In the genomic region with DNA sequence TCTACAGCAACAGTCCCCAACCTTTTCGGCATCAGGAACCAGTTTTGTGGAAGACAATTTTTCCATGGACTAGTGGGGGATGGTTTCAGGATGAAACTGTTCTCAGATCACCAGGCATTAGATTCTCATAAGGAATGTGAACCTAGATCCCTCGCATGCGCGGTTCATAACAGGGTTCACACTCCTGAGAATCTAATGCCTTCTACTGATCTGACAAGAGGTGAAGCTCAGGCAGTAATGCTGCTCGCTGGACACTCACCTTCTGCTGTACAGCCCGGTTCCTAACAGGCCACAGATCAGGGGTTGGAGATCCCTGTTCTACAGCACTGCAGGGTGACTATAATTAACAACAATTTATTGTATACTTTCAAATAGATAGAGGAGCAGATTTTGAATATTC, we compare ENCODE assay signal across 16 cellular contexts. TPM values are rescaled to one million over a fixed set of nuclear protein-coding genes. Genes with fewer than 3 reads are reported as not detected.
DNase-seq lines count a peak whose midpoint lies in the region; ATAC-seq and TF ChIP-seq lines count a peak whose summit lies in the region.
"Had no signal": no experiment of that assay in that cellular context is flagged by ENCODE, and none has a peak within 500 bp of the region (broad histone marks: within the 10 kb centered on the region; RNA-seq: fewer than 3 reads in every experiment).

No MANE protein-coding gene starts in this region.

- H3K36me3 Mint-ChIP-seq in CD4-positive, CD25-positive, alpha-beta regulatory T cell: peaks cover 5% of the 10 kb centered on the region
- H3K36me3 Mint-ChIP-seq in WTC11: peaks cover 5% of the 10 kb centered on the region; the same call in 1 of the 2 replicates
- H3K36me3 Mint-ChIP-seq in memory B cell: peaks cover 8% of the 10 kb centered on the region

- CTCF ChIA-PET in WTC11 (lab: Charles Lee): interaction anchor here (0.7 kb wide), 1 partner anchor 121 kb away, joined by 3 read pairs; the partner anchor contains the start of gene RASL11A

- H3K4me1 Mint-ChIP-seq in CD4-positive, CD25-positive, alpha-beta regulatory T cell: peaks cover 61 to 86% (median 76%) of the 10 kb centered on the region in 4 donors
- H3K4me1 Mint-ChIP-seq in WTC11 (peaks cover 36% of the 10 kb centered on the region), memory B cell (peaks cover 62% of the 10 kb centered on the region)

- H3K27ac ChIP-seq in CD4-positive, CD25-positive, alpha-beta regulatory T cell (ENCODE audit: insufficient read depth, low read length, poor library complexity, severe bottlenecking): no peak overlapping the region
- H3K27ac ChIP-seq in DOHH2 (ENCODE audit: low read depth, low read length): no peak overlapping the region
- H3K27ac ChIP-seq in caudate nucleus (ENCODE audit: low read depth, low read length): no peak overlapping the region

- peaks cover 36% of the 10 kb centered on the region for H3K4me1 ChIP-seq in CD4-positive, CD25-positive, alpha-beta regulatory T cell (ENCODE audit: control insufficient read depth, insufficient read depth, low read length, poor library complexity, severe bottlenecking)
- H3K4me1 ChIP-seq in DOHH2 (ENCODE audit: control insufficient read depth, low read length): peaks cover 93% of the 10 kb centered on the region

- peaks cover 96% of the 10 kb centered on the region for H3K79me2 ChIP-seq in DOHH2 (ENCODE audit: control insufficient read depth, low read length)

- TF ChIP-seq CTCF in DOHH2 (IDR thresholded peaks at IDR 0.05; ENCODE audit: low read depth, low read length, poor library complexity, severe bottlenecking) (no peak), WTC11 (IDR thresholded peaks at IDR 0.05) (no peak)

- no peaks in the 10 kb centered on the region for H3K9me3 ChIP-seq in CD4-positive, CD25-positive, alpha-beta regulatory T cell (ENCODE audit: control insufficient read depth in 2 of 2, low read length in 2 of 2)
- H3K9me3 ChIP-seq in DOHH2 (ENCODE audit: control insufficient read depth, insufficient read depth, low read length): no peaks in the 10 kb centered on the region
- H3K9me3 ChIP-seq: MG63 had no signal

- peak overlapping the region; percentile 44 for H3K4me2 ChIP-seq in DOHH2 (ENCODE audit: low read length)

- ATAC-seq in CD4-positive, CD25-positive, alpha-beta regulatory T cell (ENCODE audit: low read depth in 2 of 2): no peak
- no peak for ATAC-seq in WTC11
- ATAC-seq in memory B cell (ENCODE audit: low read depth): no peak

- DNase-seq in CD4-positive, CD25-positive, alpha-beta regulatory T cell: no peak
- DNase-seq in WTC11 (ENCODE audit: low spot score) (no peak), memory B cell (ENCODE audit: low spot score in 2 of 2) (no peak), medulla oblongata (ENCODE audit: extremely low spot score) (no peak), caudate nucleus (lab: John Stamatoyannopoulos, UW) (no peak)
- DNase-seq in stimulated activated CD4-positive, alpha-beta T cell treated with anti-CD3 and anti-CD28 coated beads, Interleukin-15, amount 100 ng/mL, for 24 hours: no peak
- DNase-seq: CD4-positive, alpha-beta T cell; COR-L47; DMS79; MG63; NCI-H1417; NCI-H187; NCI-H446; NCI-H526; Right ventricle myocardium superior had no signal

- no peaks in the 10 kb centered on the region for H3K27me3 Mint-ChIP-seq in CD4-positive, CD25-positive, alpha-beta regulatory T cell
- H3K27me3 Mint-ChIP-seq in WTC11 (ENCODE audit: low read depth) (no peaks in the 10 kb centered on the region), memory B cell (no peaks in the 10 kb centered on the region)
- H3K27me3 Mint-ChIP-seq: CD4-positive, alpha-beta T cell had no signal

- H3K27ac Mint-ChIP-seq in CD4-positive, CD25-positive, alpha-beta regulatory T cell: peak overlapping the region in 2 of 3 donors; percentile 44 to 68
- H3K27ac Mint-ChIP-seq in WTC11: 0 out of 2 replicates have a peak overlapping the region, but pooled peaks have one; percentile 42
- H3K27ac Mint-ChIP-seq in memory B cell: peak overlapping the region; percentile 55
- H3K27ac Mint-ChIP-seq: CD4-positive, alpha-beta T cell had no signal

- POLR2A ChIA-PET in WTC11 (lab: Charles Lee): no interaction called here

- no peaks in the 10 kb centered on the region for H3K27me3 ChIP-seq in CD4-positive, CD25-positive, alpha-beta regulatory T cell (ENCODE audit: control insufficient read depth, insufficient read depth, low read length)
- H3K27me3 ChIP-seq in DOHH2 (ENCODE audit: control insufficient read depth, low read length): no peaks in the 10 kb centered on the region
- H3K27me3 ChIP-seq: MG63 had no signal

- H3K4me3 ChIP-seq in CD4-positive, CD25-positive, alpha-beta regulatory T cell (ENCODE audit: low read depth, low read length): no peak overlapping the region
- H3K4me3 ChIP-seq in DOHH2 (ENCODE audit: low read length): no peak overlapping the region
- H3K4me3 ChIP-seq: MG63 had no signal

- peaks cover 0 to 2% (median 0%) of the 10 kb centered on the region in 7 donors for H3K9me3 Mint-ChIP-seq in CD4-positive, CD25-positive, alpha-beta regulatory T cell
- H3K9me3 Mint-ChIP-seq in WTC11 (no peaks in the 10 kb centered on the region; the same call in 1 of the 2 replicates), memory B cell (no peaks in the 10 kb centered on the region)
- H3K9me3 Mint-ChIP-seq: CD4-positive, alpha-beta T cell had no signal

- no peaks in the 10 kb centered on the region for H3K9me2 ChIP-seq in DOHH2 (replicated peaks; ENCODE audit: control insufficient read depth, low read length)

- H3F3A ChIP-seq in DOHH2 (ENCODE audit: control insufficient read depth, insufficient read depth): peaks cover 18% of the 10 kb centered on the region

- H3K4me3 Mint-ChIP-seq in CD4-positive, CD25-positive, alpha-beta regulatory T cell: peak overlapping the region in 2 of 4 donors; percentile 1 to 29
- H3K4me3 Mint-ChIP-seq in WTC11 (no peak overlapping the region), memory B cell (no peak overlapping the region)
- H3K4me3 Mint-ChIP-seq: CD4-positive, alpha-beta T cell had no signal

- peaks cover 11% of the 10 kb centered on the region; the same call in 1 of the 2 replicates for H4K20me1 ChIP-seq in DOHH2 (ENCODE audit: control insufficient read depth, insufficient read depth, low read depth, low read length)

- no peaks in the 10 kb centered on the region for H3K36me3 ChIP-seq in CD4-positive, CD25-positive, alpha-beta regulatory T cell (ENCODE audit: control insufficient read depth, insufficient read depth, low read length)
- H3K36me3 ChIP-seq in DOHH2 (ENCODE audit: control insufficient read depth, low read length): 0 out of 2 replicates have a peak, but pooled peaks cover 3% of the 10 kb centered on the region

TF ChIP-seq in WTC11, 78 proteins besides CTCF, POLR2A, EP300 and RAD21 (continues in another document):
- TF ChIP-seq PRRX2 (CRISPR knock-in tag; IDR thresholded peaks at IDR 0.05): no peak
- TF ChIP-seq FOXK1 (CRISPR knock-in tag; IDR thresholded peaks at IDR 0.05): no peak
- TF ChIP-seq USF2 (CRISPR knock-in tag; IDR thresholded peaks at IDR 0.05): no peak
- no peak for TF ChIP-seq IRF1 (CRISPR knock-in tag; IDR thresholded peaks at IDR 0.05)
- TF ChIP-seq GRHL2 (CRISPR knock-in tag; IDR thresholded peaks at IDR 0.05; ENCODE audit: insufficient replicate concordance, severe bottlenecking): no peak
- no peak for TF ChIP-seq ZNF281 (CRISPR knock-in tag; IDR thresholded peaks at IDR 0.05)
- TF ChIP-seq ZNF416 (CRISPR knock-in tag; IDR thresholded peaks at IDR 0.05): no peak
- no peak for TF ChIP-seq HMGA2 (CRISPR knock-in tag; IDR thresholded peaks at IDR 0.05)

RNA-seq across cellular contexts. Expression of gene USP12, which starts 21.9 kb away (rescaled TPM):
- total RNA-seq in CD4-positive, CD25-positive, alpha-beta regulatory T cell: 67.6 TPM
- 10 to 100 TPM; 13.5 to 20.7 (median 15.6) TPM for polyA plus RNA-seq in CD4-positive, CD25-positive, alpha-beta regulatory T cell
- total RNA-seq in WTC11 (2021): 23.1 to 26.1 TPM (median 25.1 TPM) in 3 replicates
